ENCODE assay signal across 1 cellular context in the genomic region with DNA sequence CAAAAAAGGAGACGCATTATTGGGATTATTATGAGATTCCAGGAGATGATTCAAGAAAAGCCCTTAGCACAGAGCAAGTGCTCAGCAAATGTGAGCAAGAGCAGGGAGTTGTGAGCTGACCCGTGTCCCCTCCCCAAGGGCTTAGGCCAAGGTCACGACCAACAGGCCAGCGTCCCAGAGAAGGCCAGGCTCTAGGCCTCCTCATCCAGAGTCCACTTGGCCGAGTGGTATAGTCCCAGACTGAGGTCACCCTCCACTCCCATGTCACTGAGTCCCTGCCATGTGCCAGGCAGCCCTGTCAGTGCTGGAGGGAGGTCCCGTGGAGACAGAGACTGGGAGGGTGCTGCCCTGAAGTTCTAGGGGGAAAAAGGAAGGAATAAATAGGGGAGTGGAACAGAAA.
TF ChIP-seq lines count a peak whose summit lies in the region.

No MANE protein-coding gene starts in this region.

TF ChIP-seq in WTC11, 78 proteins besides CTCF, POLR2A, EP300 and RAD21 (continued from another document):
- TF ChIP-seq, protein P1, sequence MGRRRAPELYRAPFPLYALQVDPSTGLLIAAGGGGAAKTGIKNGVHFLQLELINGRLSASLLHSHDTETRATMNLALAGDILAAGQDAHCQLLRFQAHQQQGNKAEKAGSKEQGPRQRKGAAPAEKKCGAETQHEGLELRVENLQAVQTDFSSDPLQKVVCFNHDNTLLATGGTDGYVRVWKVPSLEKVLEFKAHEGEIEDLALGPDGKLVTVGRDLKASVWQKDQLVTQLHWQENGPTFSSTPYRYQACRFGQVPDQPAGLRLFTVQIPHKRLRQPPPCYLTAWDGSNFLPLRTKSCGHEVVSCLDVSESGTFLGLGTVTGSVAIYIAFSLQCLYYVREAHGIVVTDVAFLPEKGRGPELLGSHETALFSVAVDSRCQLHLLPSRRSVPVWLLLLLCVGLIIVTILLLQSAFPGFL (CRISPR knock-in tag; IDR thresholded peaks at IDR 0.05; ENCODE audit: borderline replicate concordance): no peak
- TF ChIP-seq, protein P2, sequence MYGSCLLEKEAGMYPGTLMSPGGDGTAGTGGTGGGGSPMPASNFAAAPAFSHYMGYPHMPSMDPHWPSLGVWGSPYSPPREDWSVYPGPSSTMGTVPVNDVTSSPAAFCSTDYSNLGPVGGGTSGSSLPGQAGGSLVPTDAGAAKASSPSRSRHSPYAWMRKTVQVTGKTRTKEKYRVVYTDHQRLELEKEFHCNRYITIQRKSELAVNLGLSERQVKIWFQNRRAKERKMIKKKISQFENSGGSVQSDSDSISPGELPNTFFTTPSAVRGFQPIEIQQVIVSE (CRISPR knock-in tag; IDR thresholded peaks at IDR 0.05; ENCODE audit: borderline replicate concordance): no peak
- no peak for TF ChIP-seq ZNF263 (CRISPR knock-in tag; IDR thresholded peaks at IDR 0.05; ENCODE audit: low read depth)
